In the genomic region with DNA sequence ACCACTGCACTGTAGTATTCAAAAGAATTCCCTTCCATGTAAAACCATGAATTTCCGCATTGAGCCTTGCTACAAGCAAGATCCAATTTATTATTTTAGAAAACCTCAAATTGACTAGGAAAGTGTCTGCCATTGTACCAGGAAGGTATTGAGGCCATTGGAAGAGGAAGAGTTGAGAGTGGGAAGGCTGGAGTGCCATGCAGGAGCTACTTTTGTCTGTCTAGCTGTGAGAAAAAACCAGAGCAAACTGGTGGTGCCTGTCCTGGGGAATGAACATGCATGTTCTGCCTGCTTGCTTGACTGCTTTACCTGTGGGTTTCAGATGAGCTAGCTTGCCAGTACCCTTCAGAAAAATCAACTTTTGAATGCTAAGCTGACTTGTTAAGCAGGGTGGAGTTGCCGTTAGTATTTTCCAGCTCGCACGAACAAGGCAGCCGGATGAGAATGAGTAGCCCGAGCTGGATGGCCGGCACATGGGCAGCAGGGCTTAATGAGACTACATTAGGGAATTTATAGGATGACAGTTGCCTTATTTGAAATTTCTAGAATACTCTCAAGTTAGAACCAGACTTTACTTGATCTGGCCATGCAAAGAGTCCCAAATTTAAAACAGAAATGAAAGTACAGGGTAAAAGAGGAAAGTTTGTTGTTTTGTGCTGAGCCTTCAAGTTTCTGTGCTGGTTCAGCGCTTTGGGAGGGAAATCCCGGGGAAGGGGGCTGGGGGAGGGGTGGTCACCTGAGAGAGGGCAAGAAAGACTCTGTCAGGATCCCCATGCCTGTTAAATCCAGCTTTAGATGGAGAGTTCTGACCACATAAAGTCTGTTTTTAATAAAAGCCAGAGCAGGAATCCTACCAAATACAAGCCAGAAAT, we compare ENCODE assay signal across 9 cellular contexts. TPM values are rescaled to one million over a fixed set of nuclear protein-coding genes. Genes with fewer than 3 reads are reported as not detected.
DNase-seq lines count a peak whose midpoint lies in the region; ATAC-seq and TF ChIP-seq lines count a peak whose summit lies in the region.
"Had no signal": no experiment of that assay in that cellular context is flagged by ENCODE, and none has a peak within 500 bp of the region (broad histone marks: within the 10 kb centered on the region; RNA-seq: fewer than 3 reads in every experiment).

No MANE protein-coding gene starts in this region.

- peaks cover 4% of the 10 kb centered on the region for H3K9me3 Mint-ChIP-seq in activated naive CD4-positive, alpha-beta T cell treated with anti-CD3 and anti-CD28 coated beads, Interleukin-2, amount 50 U/mL, for 24 hours
- no peaks in the 10 kb centered on the region for H3K9me3 Mint-ChIP-seq in activated CD4-positive, alpha-beta memory T cell treated with anti-CD3 and anti-CD28 coated beads, Interleukin-2, amount 10 ng/mL, durations not matched to agents 7 days and 5 days

- intact Hi-C loops in PC-9 (cut with micrococcal nuclease; ENCODE audit: unreplicated experiment): no loop called here

- H3K4me1 Mint-ChIP-seq in activated naive CD4-positive, alpha-beta T cell treated with anti-CD3 and anti-CD28 coated beads, Interleukin-2, amount 50 U/mL, for 24 hours: peaks cover 44% of the 10 kb centered on the region
- peaks cover 29% of the 10 kb centered on the region for H3K4me1 Mint-ChIP-seq in activated CD4-positive, alpha-beta memory T cell treated with anti-CD3 and anti-CD28 coated beads, Interleukin-2, amount 10 ng/mL, durations not matched to agents 7 days and 5 days

- peak overlapping the region; percentile 26 for H3K27ac Mint-ChIP-seq in activated naive CD4-positive, alpha-beta T cell treated with anti-CD3 and anti-CD28 coated beads, Interleukin-2, amount 50 U/mL, for 24 hours
- no peak overlapping the region for H3K27ac Mint-ChIP-seq in activated CD4-positive, alpha-beta memory T cell treated with anti-CD3 and anti-CD28 coated beads, Interleukin-2, amount 10 ng/mL, durations not matched to agents 7 days and 5 days

- H3K79me2 ChIP-seq in PC-9 (ENCODE audit: low read depth): no peaks in the 10 kb centered on the region

- no peaks in the 10 kb centered on the region for H3K27me3 ChIP-seq in esophagus (ENCODE audit: control insufficient read depth in 1 of 2, insufficient read depth in 2 of 2, low read length in 2 of 2)
- H3K27me3 ChIP-seq in rectal smooth muscle tissue (ENCODE audit: control insufficient read depth, insufficient read depth, low read length): no peaks in the 10 kb centered on the region
- H3K27me3 ChIP-seq in PC-9 (ENCODE audit: insufficient read depth, low read depth): no peaks in the 10 kb centered on the region

- H3K9me3 ChIP-seq in esophagus (ENCODE audit: control insufficient read depth in 2 of 2, insufficient read depth in 1 of 2, low read depth in 1 of 2, low read length in 1 of 2) (no peaks in the 10 kb centered on the region), PC-9 (ENCODE audit: insufficient read depth, low read depth) (no peaks in the 10 kb centered on the region; the same call in 1 of the 2 replicates)

- no peak for TF ChIP-seq CTCF in PC-9 (conservative IDR thresholded peaks at IDR 0.05)

- H3K27me3 Mint-ChIP-seq in activated naive CD4-positive, alpha-beta T cell treated with anti-CD3 and anti-CD28 coated beads, Interleukin-2, amount 50 U/mL, for 24 hours: no peaks in the 10 kb centered on the region
- peaks cover 24% of the 10 kb centered on the region for H3K27me3 Mint-ChIP-seq in activated CD4-positive, alpha-beta memory T cell treated with anti-CD3 and anti-CD28 coated beads, Interleukin-2, amount 10 ng/mL, durations not matched to agents 7 days and 5 days

- H3K27ac ChIP-seq in esophagus (ENCODE audit: low read depth in 2 of 2, low read length in 1 of 2) (peak overlapping the region; percentile 57 to 80), rectal smooth muscle tissue (ENCODE audit: low read depth, low read length) (peak overlapping the region; percentile 60), PC-9 (no peak overlapping the region)
- H3K27ac ChIP-seq: C4-2B had no signal

- no peaks in the 10 kb centered on the region for H3K9me2 ChIP-seq in PC-9 (ENCODE audit: insufficient read depth)

- peaks cover 0 to 3% of the 10 kb centered on the region in 2 donors for H3K4me1 ChIP-seq in esophagus (ENCODE audit: control insufficient read depth in 2 of 2, insufficient read depth in 2 of 2, low read length in 1 of 2)
- peaks cover 21% of the 10 kb centered on the region for H3K4me1 ChIP-seq in rectal smooth muscle tissue (ENCODE audit: control insufficient read depth, insufficient read depth, low read length)
- no peaks in the 10 kb centered on the region for H3K4me1 ChIP-seq in PC-9 (replicated peaks; ENCODE audit: insufficient read depth)

- no peak for DNase-seq in activated naive CD4-positive, alpha-beta T cell (lab: John Stamatoyannopoulos, UW)
- DNase-seq in activated CD4-positive, alpha-beta memory T cell treated with anti-CD3 and anti-CD28 coated beads, Interleukin-2, amount 10 ng/mL, durations not matched to agents 7 days and 5 days: no peak
- DNase-seq in NCI-H1436 (lab: John Stamatoyannopoulos, UW) (no peak), PC-9 (no peak)

- H3F3A ChIP-seq in PC-9 (ENCODE audit: insufficient read depth, low read depth): no peaks in the 10 kb centered on the region

- H4K20me1 ChIP-seq in PC-9 (ENCODE audit: insufficient read depth): no peaks in the 10 kb centered on the region

- H2AFZ ChIP-seq in PC-9: no peak overlapping the region

- ATAC-seq in HG03175 (IDR thresholded peaks at IDR 0.05; ENCODE audit: unreplicated experiment): peak; percentile 64

- POLR2A ChIA-PET in activated CD4-positive, alpha-beta memory T cell treated with anti-CD3 and anti-CD28 coated beads, Interleukin-2, amount 10 ng/mL, durations not matched to agents 7 days and 5 days (lab: Charles Lee): interaction anchor here (1.9 kb wide), 1 partner anchor 9 kb away, joined by 4 read pairs; no protein-coding TSS in a partner anchor
- POLR2A ChIA-PET in PC-9 (lab: Charles Lee; ENCODE audit: unreplicated experiment): no interaction called here

- H3K9ac ChIP-seq in rectal smooth muscle tissue (ENCODE audit: low read length): no peak overlapping the region

- H3K4me3 ChIP-seq in esophagus (ENCODE audit: low read depth in 1 of 2, low read length in 2 of 2): peak overlapping the region in 1 of 2 donors; percentile 15
- no peak overlapping the region for H3K4me3 ChIP-seq in rectal smooth muscle tissue (ENCODE audit: low read length)
- H3K4me3 ChIP-seq in PC-9: no peak overlapping the region

- no TSS peak for BruUV-seq in PC-9 (replicated peaks; lab: Mats Ljungman, UMichigan)

- H3K4me2 ChIP-seq in PC-9: no peak overlapping the region

- no peak overlapping the region for H3K4me3 Mint-ChIP-seq in activated naive CD4-positive, alpha-beta T cell treated with anti-CD3 and anti-CD28 coated beads, Interleukin-2, amount 50 U/mL, for 24 hours
- H3K4me3 Mint-ChIP-seq in activated CD4-positive, alpha-beta memory T cell treated with anti-CD3 and anti-CD28 coated beads, Interleukin-2, amount 10 ng/mL, durations not matched to agents 7 days and 5 days: no peak overlapping the region

- 30 to 53% methylated on average over 9 of the region's 9 CpGs for WGBS in esophagus, 2 donors

- H3K36me3 Mint-ChIP-seq in activated naive CD4-positive, alpha-beta T cell treated with anti-CD3 and anti-CD28 coated beads, Interleukin-2, amount 50 U/mL, for 24 hours: peaks cover 2% of the 10 kb centered on the region
- H3K36me3 Mint-ChIP-seq in activated CD4-positive, alpha-beta memory T cell treated with anti-CD3 and anti-CD28 coated beads, Interleukin-2, amount 10 ng/mL, durations not matched to agents 7 days and 5 days (ENCODE audit: low read depth): no peaks in the 10 kb centered on the region

- H3K36me3 ChIP-seq in esophagus (ENCODE audit: control insufficient read depth in 2 of 2, insufficient read depth in 2 of 2, low read length in 1 of 2) (no peaks in the 10 kb centered on the region), rectal smooth muscle tissue (ENCODE audit: control insufficient read depth, insufficient read depth, low read length) (no peaks in the 10 kb centered on the region), PC-9 (ENCODE audit: low read depth) (no peaks in the 10 kb centered on the region)

- CTCF ChIA-PET in activated CD4-positive, alpha-beta memory T cell treated with anti-CD3 and anti-CD28 coated beads, Interleukin-2, amount 10 ng/mL, durations not matched to agents 7 days and 5 days (lab: Charles Lee): interaction anchor here (1.1 to 1.2 kb wide), 2 partner anchors 9 to 10 kb away, joined by 3 read pairs; no protein-coding TSS in a partner anchor
- CTCF ChIA-PET in PC-9 (lab: Charles Lee): no interaction called here

RNA-seq across cellular contexts. Expression of a gene that starts 29.6 kb away (rescaled TPM):
- not detected for polyA plus RNA-seq in esophagus
- total RNA-seq in activated CD4-positive, alpha-beta memory T cell treated with anti-CD3 and anti-CD28 coated beads, Interleukin-2, amount 10 ng/mL, durations not matched to agents 7 days and 5 days: not detected
- not detected in 2 replicates for total RNA-seq in PC-9 (2021)

RNA-seq across cellular contexts. Expression of a gene that starts 53.0 kb away (rescaled TPM):
- 10 to 100 TPM; 15.1 to 15.6 TPM for polyA plus RNA-seq in esophagus
- 10 to 100 TPM; 24.5 to 26.2 TPM for total RNA-seq in activated CD4-positive, alpha-beta memory T cell treated with anti-CD3 and anti-CD28 coated beads, Interleukin-2, amount 10 ng/mL, durations not matched to agents 7 days and 5 days
- total RNA-seq in PC-9 (2021): 21.3 and 26.5 TPM in 2 replicates
